1 cellular context compared by ENCODE assay signal in genomic region chr13:27406178-27406939, GRCh38.
A peak's percentile ranks its signal among the peaks of the same experiment; 100 is the strongest.
TF ChIP-seq lines count a peak whose summit lies in the region.

No MANE protein-coding gene starts in this region.

TF ChIP-seq in K562, 482 proteins besides CTCF, POLR2A, EP300 and RAD21:
- TF ChIP-seq HNRNPL (IDR thresholded peaks at IDR 0.05; ENCODE audit: low read depth, low read length) = no peak
- TF ChIP-seq MLLT1 (IDR thresholded peaks at IDR 0.05) = no peak
- no peak for TF ChIP-seq CEBPZ (IDR thresholded peaks at IDR 0.05; ENCODE audit: borderline replicate concordance, low read depth, low read length)
- peak; percentile 50; the same call in 1 of the 2 replicates for TF ChIP-seq SMC3 (conservative IDR thresholded peaks at IDR 0.05; ENCODE audit: insufficient read depth, low read depth, low read length)
